ENCODE assay signal across 21 cellular contexts in the genomic region with DNA sequence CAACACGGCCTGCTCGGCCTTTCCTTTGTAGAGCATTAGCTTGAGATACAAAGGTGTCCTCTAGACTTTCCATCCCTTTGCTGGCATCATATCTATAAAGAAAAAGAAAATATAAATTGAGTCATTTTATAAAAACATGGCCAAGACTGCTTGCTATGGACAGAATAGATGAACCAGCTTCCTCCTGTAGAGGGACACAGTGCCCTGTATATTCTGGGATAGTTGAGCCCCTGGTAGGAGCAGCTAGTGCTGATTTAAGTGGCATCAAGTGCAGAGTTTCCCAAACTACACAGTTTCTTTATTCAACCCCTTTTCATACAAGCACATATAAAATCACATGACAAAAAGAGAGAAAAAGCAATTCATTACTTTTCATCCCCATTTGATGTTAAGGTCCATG.
"Had no signal": no experiment of that assay in that cellular context is flagged by ENCODE, and none has a peak within 500 bp of the region (broad histone marks: within the 10 kb centered on the region; RNA-seq: fewer than 3 reads in every experiment).

No MANE protein-coding gene starts in this region.

- H3K4me2 ChIP-seq: KMS-11 had no signal

- FAIRE-seq: RCC 7860 had no signal

- ATAC-seq: SK-N-SH treated with all-trans-retinoic acid at 6 μM for 48 hours had no signal

- H3K9ac ChIP-seq: KMS-11 had no signal

- DNase-seq: IMR-90, Kasumi-1, NCI-H1105, NCI-H1417, NCI-H1436 treated with DMSO at 0.1 percent for 48 hours, NCI-H1694, NCI-H187 treated with DMSO at 0.1 percent for 48 hours, NCI-H2081 treated with DMSO at 0.1 percent for 48 hours, NCI-H2171, NCI-H226, NCI-H446, NCI-H510A, NCI-H524 treated with DMSO at 0.1 percent for 48 hours, NCI-H69, NCI-H774, SHP77, T-helper 1 cell had no signal

- H3K27ac ChIP-seq: KMS-11, RWPE1 had no signal
